Comparison of ENCODE assay signal across 28 cellular contexts in genomic region chrX:29813174-29813573, GRCh38.
"Had no signal": no experiment of that assay in that cellular context is flagged by ENCODE, and none has a peak within 500 bp of the region (broad histone marks: within the 10 kb centered on the region; RNA-seq: fewer than 3 reads in every experiment).

No MANE protein-coding gene starts in this region.

- H3K27ac Mint-ChIP-seq: endodermal cell; naive thymus-derived CD4-positive, alpha-beta T cell; nephron progenitor cell; stimulated activated memory B cell treated with anti-CD40 and anti-IgM and Interleukin-4, amounts not matched to agents 10 μg/mL and 1 μg/mL and 100 μg/mL, for 72 hours; type B pancreatic cell had no signal

- H3K36me3 Mint-ChIP-seq: naive thymus-derived CD4-positive, alpha-beta T cell; stimulated activated memory B cell treated with anti-CD40 and anti-IgM and Interleukin-4, amounts not matched to agents 10 μg/mL and 1 μg/mL and 100 μg/mL, for 72 hours; type B pancreatic cell had no signal

- H3K4me1 Mint-ChIP-seq: endodermal cell; naive thymus-derived CD4-positive, alpha-beta T cell; nephron progenitor cell; stimulated activated memory B cell treated with anti-CD40 and anti-IgM and Interleukin-4, amounts not matched to agents 10 μg/mL and 1 μg/mL and 100 μg/mL, for 72 hours had no signal

- H3K27me3 ChIP-seq: esophagus muscularis mucosa, foreskin keratinocyte, gastroesophageal sphincter, heart left ventricle, hepatocyte, testis, tibial artery had no signal

- H3K4me3 ChIP-seq: dorsolateral prefrontal cortex, esophagus muscularis mucosa, gastroesophageal sphincter, heart left ventricle, hepatocyte, lung, psoas muscle, skin epidermis, spleen, testis, tibial artery had no signal

- H3K4me1 ChIP-seq: esophagus muscularis mucosa, foreskin keratinocyte, gastroesophageal sphincter, heart left ventricle, psoas muscle, spleen, testis, tibial artery had no signal

- H3K79me2 ChIP-seq: hepatocyte had no signal

- H2AFZ ChIP-seq: hepatocyte had no signal

- H3K36me3 ChIP-seq: esophagus muscularis mucosa, gastroesophageal sphincter, heart left ventricle, spleen, tibial artery had no signal

- H3K9me3 ChIP-seq: esophagus muscularis mucosa, gastroesophageal sphincter, heart left ventricle, psoas muscle, testis, tibial artery had no signal

- H3K27me3 Mint-ChIP-seq: naive thymus-derived CD4-positive, alpha-beta T cell; stimulated activated memory B cell treated with anti-CD40 and anti-IgM and Interleukin-4, amounts not matched to agents 10 μg/mL and 1 μg/mL and 100 μg/mL, for 72 hours; type B pancreatic cell had no signal

- ATAC-seq: foreskin keratinocyte; gastroesophageal sphincter; heart left ventricle; left lobe of liver; naive thymus-derived CD4-positive, alpha-beta T cell; psoas muscle; right cardiac atrium; stimulated activated memory B cell treated with anti-CD40 and anti-IgM and Interleukin-4, amounts not matched to agents 10 μg/mL and 1 μg/mL and 100 μg/mL, for 72 hours; stimulated activated naive CD8-positive, alpha-beta T cell treated with anti-CD3 and anti-CD28 coated beads, Interleukin-15, Interleukin-2, amounts not matched to agents 100 U/mL and 50 U/mL, for 24 hours had no signal

- H3K9me3 Mint-ChIP-seq: endodermal cell; nephron progenitor cell; stimulated activated memory B cell treated with anti-CD40 and anti-IgM and Interleukin-4, amounts not matched to agents 10 μg/mL and 1 μg/mL and 100 μg/mL, for 72 hours; type B pancreatic cell had no signal

- H3K4me2 ChIP-seq: hepatocyte had no signal

- H3K27ac ChIP-seq: dorsolateral prefrontal cortex, esophagus muscularis mucosa, foreskin keratinocyte, gastroesophageal sphincter, heart left ventricle, hepatocyte, psoas muscle, skin epidermis, spleen, testis, tibial artery had no signal

- H3K4me3 Mint-ChIP-seq: endodermal cell; naive thymus-derived CD4-positive, alpha-beta T cell; nephron progenitor cell; stimulated activated memory B cell treated with anti-CD40 and anti-IgM and Interleukin-4, amounts not matched to agents 10 μg/mL and 1 μg/mL and 100 μg/mL, for 72 hours; type B pancreatic cell had no signal

- DNase-seq: dorsolateral prefrontal cortex; effector CD8-positive, alpha-beta T cell; endodermal cell; foreskin keratinocyte; heart left ventricle; kidney; mesenchymal stem cell; midbrain; naive thymus-derived CD4-positive, alpha-beta T cell; nephron progenitor cell; nucleus accumbens; posterior cingulate gyrus; psoas muscle; right cardiac atrium; spleen; stimulated activated CD4-positive, alpha-beta T cell treated with anti-CD3 and anti-CD28 coated beads, Interleukin-4, amount 100 ng/mL, for 4 hours; stimulated activated naive CD8-positive, alpha-beta T cell treated with anti-CD3 and anti-CD28 coated beads, Interleukin-15, Interleukin-2, amounts not matched to agents 100 U/mL and 50 U/mL, for 24 hours; substantia nigra; testis; tibial artery had no signal
